19 cellular contexts compared by ENCODE assay signal in genomic region chr10:35268323-35268722, GRCh38.
"Had no signal": no experiment of that assay in that cellular context is flagged by ENCODE, and none has a peak within 500 bp of the region (broad histone marks: within the 10 kb centered on the region; RNA-seq: fewer than 3 reads in every experiment).

No MANE protein-coding gene starts in this region.

- ATAC-seq: activated CD8-positive, alpha-beta T cell treated with anti-CD3 and anti-CD28 coated beads for 36 hours; naive thymus-derived CD4-positive, alpha-beta T cell; stimulated activated memory B cell treated with anti-CD40 and anti-IgM and Interleukin-4, amounts not matched to agents 10 μg/mL and 1 μg/mL and 100 μg/mL, for 72 hours had no signal

- DNase-seq: activated CD4-positive, alpha-beta T cell treated with anti-CD3 and anti-CD28 coated beads, Interleukin-2, amount 10 ng/mL, durations not matched to agents 24 days and 14 days; activated CD8-positive, alpha-beta T cell treated with anti-CD3 and anti-CD28 coated beads for 36 hours; activated naive CD4-positive, alpha-beta T cell treated with anti-CD3 and anti-CD28 coated beads for 36 hours; activated T-cell treated with anti-CD3 and anti-CD28 coated beads, Interleukin-2, amount 50 U/mL, for 24 hours; dermis blood vessel endothelial cell; effector memory CD4-positive, alpha-beta T cell; immature natural killer cell; naive thymus-derived CD4-positive, alpha-beta T cell; spleen; stimulated activated CD4-positive, alpha-beta T cell treated with anti-CD3 and anti-CD28 coated beads, Interleukin-4, amount 100 ng/mL, for 4 hours had no signal

- H3K27me3 ChIP-seq: esophagus muscularis mucosa, gastroesophageal sphincter, heart left ventricle, neutrophil, spleen, uterus had no signal

- H3K9me3 ChIP-seq: esophagus muscularis mucosa, gastroesophageal sphincter, neutrophil, spleen, uterus had no signal

- H3K4me3 Mint-ChIP-seq: activated CD4-positive, alpha-beta T cell treated with anti-CD3 and anti-CD28 coated beads, Interleukin-2, amount 10 ng/mL, durations not matched to agents 24 days and 14 days; activated CD8-positive, alpha-beta T cell treated with anti-CD3 and anti-CD28 coated beads for 36 hours; activated naive CD4-positive, alpha-beta T cell treated with anti-CD3 and anti-CD28 coated beads for 36 hours; activated T-cell treated with anti-CD3 and anti-CD28 coated beads, Interleukin-2, amount 50 U/mL, for 24 hours; immature natural killer cell; memory B cell; naive thymus-derived CD4-positive, alpha-beta T cell; stimulated activated memory B cell treated with anti-CD40 and anti-IgM and Interleukin-4, amounts not matched to agents 10 μg/mL and 1 μg/mL and 100 μg/mL, for 72 hours; T-helper 2 cell treated with Interferon-gamma antibody and Interleukin-4, amounts not matched to agents 5 μg/mL and 100 μg/mL, for 36 hours had no signal

- H3K36me3 ChIP-seq: esophagus muscularis mucosa, gastroesophageal sphincter, heart left ventricle, neutrophil, spleen, uterus had no signal

- H3K4me1 Mint-ChIP-seq: immature natural killer cell had no signal

- H3K27ac Mint-ChIP-seq: activated CD4-positive, alpha-beta T cell treated with anti-CD3 and anti-CD28 coated beads, Interleukin-2, amount 10 ng/mL, durations not matched to agents 24 days and 14 days; activated CD8-positive, alpha-beta T cell treated with anti-CD3 and anti-CD28 coated beads for 36 hours; activated naive CD4-positive, alpha-beta T cell treated with anti-CD3 and anti-CD28 coated beads for 36 hours; activated T-cell treated with anti-CD3 and anti-CD28 coated beads, Interleukin-2, amount 50 U/mL, for 24 hours; activated T-helper 2 cell treated with anti-CD3 and anti-CD28 coated beads, Interferon-gamma antibody, Interleukin-2, Interleukin-4, amounts not matched to agents 10 μg/mL and 5 μg/mL and 100 μg/mL, durations not matched to agents 14 hours and 24 hours and 36 hours; immature natural killer cell; memory B cell; naive thymus-derived CD4-positive, alpha-beta T cell; stimulated activated memory B cell treated with anti-CD40 and anti-IgM and Interleukin-4, amounts not matched to agents 10 μg/mL and 1 μg/mL and 100 μg/mL, for 72 hours; T-helper 2 cell treated with Interferon-gamma antibody and Interleukin-4, amounts not matched to agents 5 μg/mL and 100 μg/mL, for 36 hours had no signal

- H3K4me3 ChIP-seq: esophagus muscularis mucosa, gastroesophageal sphincter, heart left ventricle, spleen, uterus had no signal

- H3K9me3 Mint-ChIP-seq: activated T-cell treated with anti-CD3 and anti-CD28 coated beads, Interleukin-2, amount 50 U/mL, for 24 hours; activated T-helper 2 cell treated with anti-CD3 and anti-CD28 coated beads, Interferon-gamma antibody, Interleukin-2, Interleukin-4, amounts not matched to agents 10 μg/mL and 5 μg/mL and 100 μg/mL, durations not matched to agents 14 hours and 24 hours and 36 hours; immature natural killer cell had no signal

- H3K27ac ChIP-seq: esophagus muscularis mucosa, gastroesophageal sphincter, heart left ventricle, neutrophil, spleen, uterus had no signal

- H3K4me1 ChIP-seq: esophagus muscularis mucosa, gastroesophageal sphincter, spleen, uterus had no signal

- H3K36me3 Mint-ChIP-seq: memory B cell; naive thymus-derived CD4-positive, alpha-beta T cell had no signal
